ENCODE assay signal across 20 cellular contexts in genomic region chr1:205516362-205516761, GRCh38. TPM values are rescaled to one million over a fixed set of nuclear protein-coding genes. Genes with fewer than 3 reads are reported as not detected.
A peak's percentile ranks its signal among the peaks of the same experiment; 100 is the strongest.
DNase-seq lines count a peak whose midpoint lies in the region; ATAC-seq, FAIRE-seq and TF ChIP-seq lines count a peak whose summit lies in the region.
"Had no signal": no experiment of that assay in that cellular context is flagged by ENCODE, and none has a peak within 500 bp of the region (broad histone marks: within the 10 kb centered on the region; RNA-seq: fewer than 3 reads in every experiment).

No MANE protein-coding gene starts in this region.

- ATAC-seq in HepG2 (no peak), right lobe of liver (no peak), psoas muscle (no peak)
- ATAC-seq: left colon had no signal

- no TSS peak for BruUV-seq in HepG2 (replicated peaks; lab: Mats Ljungman, UMichigan)

- H3K9ac ChIP-seq in HepG2 (ENCODE audit: insufficient read depth, low read depth, low read length) (no peak overlapping the region), liver (ENCODE audit: low read depth in 1 of 2, low read length in 2 of 2) (no peak overlapping the region)

- no peaks in the 10 kb centered on the region; the same call in 1 of the 2 replicates for H4K20me1 ChIP-seq in HepG2 (ENCODE audit: insufficient read depth, low read length)

- 79% methylated on average over 4 of the region's 4 CpGs for WGBS in HepG2 (ENCODE audit: low lambda C conversion rate)
- 74% methylated on average over 4 of the region's 4 CpGs for WGBS in right lobe of liver (ENCODE audit: insufficient coverage, low coverage, low lambda C conversion rate, missing lambda C conversion rate)
- WGBS in liver: 86% methylated on average over 4 of the region's 4 CpGs
- 64 to 89% (median 75%) methylated on average over 4 of the region's 4 CpGs for WGBS in psoas muscle, 3 donors

- intact Hi-C loops in HepG2 (cut with micrococcal nuclease; ENCODE audit: unreplicated experiment): no loop called here
- intact Hi-C loops in right lobe of liver (cut with DNase I): no loop called here
- intact Hi-C loops in psoas muscle (cut with DNase I): no loop called here

- DNase-seq in HepG2 (ENCODE audit: low spot score) (no peak), right lobe of liver (no peak), psoas muscle (no peak), activated gamma-delta T cell treated with Interleukin-2 at 50 U/mL for 16 hours (no peak), cortex of kidney (lab: John Stamatoyannopoulos, UW) (no peak), GM12892 (ENCODE audit: insufficient read length) (no peak), glomerular visceral epithelial cell (ENCODE audit: extremely low spot score) (no peak)
- DNase-seq: activated CD4-positive, alpha-beta memory T cell treated with anti-CD3 and anti-CD28 coated beads for 36 hours; activated naive CD4-positive, alpha-beta T cell treated with anti-CD3 and anti-CD28 coated beads, Interleukin-2, amount 10 ng/mL, durations not matched to agents 7 days and 5 days; activated T-cell treated with anti-CD3 and anti-CD28 coated beads, Interleukin-2, amount 50 U/mL, for 24 hours; colonic mucosa; foreskin fibroblast; NCI-H1417; NCI-H526; SIG-M5; WERI-Rb-1 had no signal

- CTCF ChIA-PET in HepG2 (lab: Yijun Ruan, JAX; ENCODE audit: low intra/inter-chr PET ratio, low total read pairs): no interaction called here

- no peaks in the 10 kb centered on the region for H3K9me3 ChIP-seq in HepG2 (ENCODE audit: low read length)
- no peaks in the 10 kb centered on the region for H3K9me3 ChIP-seq in right lobe of liver
- H3K9me3 ChIP-seq in liver (ENCODE audit: control insufficient read depth in 4 of 4, low read length in 3 of 4): no peaks in the 10 kb centered on the region
- no peaks in the 10 kb centered on the region for H3K9me3 ChIP-seq in psoas muscle
- H3K9me3 ChIP-seq: colonic mucosa had no signal

- no peak overlapping the region for H3K4me2 ChIP-seq in HepG2 (ENCODE audit: low read depth, low read length)

- H3K79me2 ChIP-seq in HepG2 (ENCODE audit: insufficient read depth, low read length): no peaks in the 10 kb centered on the region

- H3K27ac ChIP-seq in HepG2 (ENCODE audit: extremely low read length, insufficient read depth, low read length) (no peak overlapping the region), right lobe of liver (no peak overlapping the region), liver (ENCODE audit: low read depth in 1 of 2, low read length in 2 of 2) (peak overlapping the region; percentile 11 to 38), psoas muscle (peak overlapping the region; percentile 55)
- H3K27ac ChIP-seq: colonic mucosa, WERI-Rb-1 had no signal

- no peaks in the 10 kb centered on the region for H3K36me3 ChIP-seq in HepG2 (replicated peaks in 1 of 2; ENCODE audit: control insufficient read depth in 1 of 2, insufficient read depth in 2 of 2, low read length in 2 of 2)
- no peaks in the 10 kb centered on the region for H3K36me3 ChIP-seq in right lobe of liver
- H3K36me3 ChIP-seq in liver (ENCODE audit: control insufficient read depth in 4 of 4, insufficient read depth in 3 of 4, low read depth in 1 of 4, low read length in 3 of 4): no peaks in the 10 kb centered on the region
- no peaks in the 10 kb centered on the region for H3K36me3 ChIP-seq in psoas muscle (ENCODE audit: insufficient read depth in 1 of 2, low read depth in 1 of 2)
- H3K36me3 ChIP-seq: colonic mucosa, WERI-Rb-1 had no signal

- FAIRE-seq in HepG2 (lab: Jason Lieb, UNC) (no peak), GM12892 (lab: Jason Lieb, UNC) (no peak)
- FAIRE-seq: G401.6, H54 had no signal

- TF ChIP-seq CTCF in HepG2 (CRISPR knock-in tag; IDR thresholded peaks at IDR 0.05) (no peak), right lobe of liver (IDR thresholded peaks at IDR 0.05) (no peak), liver (IDR thresholded peaks at IDR 0.05; ENCODE audit: low read depth, low read length, missing input control) (no peak), psoas muscle (IDR thresholded peaks at IDR 0.05) (no peak)

- H3K27me3 ChIP-seq in HepG2 (ENCODE audit: control insufficient read depth in 1 of 2, insufficient read depth in 2 of 2, low read length in 2 of 2): no peaks in the 10 kb centered on the region
- no peaks in the 10 kb centered on the region for H3K27me3 ChIP-seq in right lobe of liver
- H3K27me3 ChIP-seq in liver (ENCODE audit: control insufficient read depth in 4 of 4, insufficient read depth in 4 of 4, low read length in 3 of 4): no peaks in the 10 kb centered on the region
- peaks cover 0 to 10% (median 3%) of the 10 kb centered on the region in 3 donors for H3K27me3 ChIP-seq in psoas muscle (ENCODE audit: insufficient read depth in 3 of 3, low read length in 2 of 3)
- H3K27me3 ChIP-seq: colonic mucosa had no signal

- TF ChIP-seq EP300 in HepG2 (IDR thresholded peaks at IDR 0.05; ENCODE audit: low read depth in 2 of 2, low read length in 2 of 2): no peak
- no peak for TF ChIP-seq EP300 in HepG2 (CRISPR knock-in tag; IDR thresholded peaks at IDR 0.05; ENCODE audit: borderline replicate concordance)

- TF ChIP-seq RAD21 in HepG2 (CRISPR knock-in tag; IDR thresholded peaks at IDR 0.05) (no peak), liver (IDR thresholded peaks at IDR 0.05) (no peak)

- TF ChIP-seq POLR2A in HepG2 (IDR thresholded peaks at IDR 0.05; ENCODE audit: insufficient read depth in 1 of 2, low read depth in 2 of 2, low read length in 2 of 2) (no peak), right lobe of liver (IDR thresholded peaks at IDR 0.05) (no peak), GM12892 (IDR thresholded peaks at IDR 0.05; ENCODE audit: low read depth, low read length) (no peak)

- no peak overlapping the region for H2AFZ ChIP-seq in HepG2 (ENCODE audit: low read length)

- POLR2A ChIA-PET in HepG2 (lab: Yijun Ruan, JAX): interaction anchor here (1.2 kb wide), 1 partner anchor 25 kb away, joined by 3 read pairs; no protein-coding TSS in a partner anchor

- in situ Hi-C loops in HepG2 (cut with HindIII; ENCODE audit: extremely low pct_ligation_motif_present, low pct_unique_long_range_greater_than_20kb): no loop called here

- H3K4me3 ChIP-seq in HepG2 (replicated peaks in 1 of 3; ENCODE audit: insufficient read depth in 1 of 3, low read depth in 2 of 3, low read length in 3 of 3) (no peak overlapping the region), right lobe of liver (no peak overlapping the region), liver (ENCODE audit: low read depth in 1 of 3, low read length in 3 of 3) (no peak overlapping the region), psoas muscle (no peak overlapping the region)
- H3K4me3 ChIP-seq: colonic mucosa had no signal

- H3K4me1 ChIP-seq in HepG2 (ENCODE audit: insufficient read depth, low read length) (peaks cover 61% of the 10 kb centered on the region), right lobe of liver (no peaks in the 10 kb centered on the region), liver (ENCODE audit: control insufficient read depth in 4 of 4, insufficient read depth in 4 of 4, low read length in 3 of 4) (peaks cover 0 to 6% (median 4%) of the 10 kb centered on the region in 4 donors), psoas muscle (peaks cover 22% of the 10 kb centered on the region)

TF ChIP-seq in HepG2, 621 proteins besides CTCF, POLR2A, EP300 and RAD21 (continues in another document):
- no peak for TF ChIP-seq CERS6 (CRISPR knock-in tag; IDR thresholded peaks at IDR 0.05)

TF ChIP-seq in liver, 16 proteins besides CTCF, POLR2A, EP300 and RAD21 (continues in another document):
- TF ChIP-seq FOXA2 (IDR thresholded peaks at IDR 0.05): no peak

RNA-seq across cellular contexts. Expression of gene CDK18, which starts 11.9 kb away (rescaled TPM):
- total RNA-seq in HepG2 (2016; rRNA removed; fragmentation: Illumina TruSeq; extraction: Trizol) (3.2 and 6.4 TPM in 2 replicates), right lobe of liver (10 to 100 TPM in 3 of 6 experiments, 1 to 10 TPM in 3; 6.3 to 22.3 (median 9.7) TPM), liver (1 to 10 TPM; 3.1 to 3.7 TPM), psoas muscle (10 to 100 TPM in 1 of 4 donors, 1 to 10 TPM in 3; 3.9 to 11.9 (median 6.0) TPM)
- 10.6 and 10.7 TPM in 2 replicates for total RNA-seq in HepG2 (2016; cell fraction: cytosol; rRNA removed; fragmentation: Illumina TruSeq; extraction: Trizol; ENCODE audit: low read depth)
- 3.6 and 7.0 TPM in 2 replicates for total RNA-seq in HepG2 (2016; cell fraction: insoluble cytoplasmic fraction; rRNA removed; fragmentation: Illumina TruSeq; extraction: Trizol)
- total RNA-seq in HepG2 (2016; cell fraction: membrane; rRNA removed; fragmentation: Illumina TruSeq; extraction: Trizol): 8.3 and 10.4 TPM in 2 replicates
- 8.2 and 10.1 TPM in 2 replicates for total RNA-seq in HepG2 (2016; cell fraction: nucleus; rRNA removed; fragmentation: Illumina TruSeq; extraction: Trizol)
- polyA plus RNA-seq in HepG2 (2011; rRNA removed) (38.8 and 45.3 TPM in 2 replicates), liver (1 to 10 TPM; 2.4 to 3.0 TPM), psoas muscle (1 to 10 TPM; 1.5 to 2.1 (median 1.6) TPM)
- 13.0 and 14.8 TPM in 2 replicates for polyA plus RNA-seq in HepG2 (2011; cell fraction: cytosol; rRNA removed)
- polyA plus RNA-seq in HepG2 (2011; cell fraction: nucleus; rRNA removed): 224 and 255 TPM in 2 replicates
- 53.5 and 54.3 TPM in 2 replicates for polyA plus RNA-seq in HepG2 (2012)
- polyA plus RNA-seq in HepG2 (2016; cell fraction: cytosol; fragmentation: Illumina TruSeq; extraction: Trizol; ENCODE audit: low read depth): 5.2 and 5.9 TPM in 2 replicates
- 6.0 and 9.4 TPM in 2 replicates for polyA plus RNA-seq in HepG2 (2016; cell fraction: insoluble cytoplasmic fraction; fragmentation: Illumina TruSeq; extraction: Trizol; ENCODE audit: low read depth)
- polyA plus RNA-seq in HepG2 (2016; cell fraction: membrane; fragmentation: Illumina TruSeq; extraction: Trizol; ENCODE audit: low read depth): 11.2 and 12.4 TPM in 2 replicates
- 33.1 and 35.8 TPM in 2 replicates for polyA plus RNA-seq in HepG2 (2016; cell fraction: nucleus; fragmentation: Illumina TruSeq; extraction: Trizol; ENCODE audit: insufficient read depth, low read depth)
- polyA minus RNA-seq in HepG2 (2011; rRNA and poly(A)+ RNA removed; ENCODE audit: low replicate concordance): 11.0 and 29.7 TPM in 2 replicates
- polyA minus RNA-seq in HepG2 (2011; cell fraction: cytosol; rRNA and poly(A)+ RNA removed): 14.7 and 23.4 TPM in 2 replicates
- polyA minus RNA-seq in HepG2 (2011; cell fraction: nucleus; rRNA and poly(A)+ RNA removed): 47.0 and 52.3 TPM in 2 replicates
- polyA plus RNA-seq in GM12892 (2012; ENCODE audit: missing spikeins): 0.30 TPM

Comparison
In these comparisons a context has a peak if more than half of its experiments do, and no peak if none do; other contexts are left out.
1. H3K27ac ChIP-seq: peak in liver (2 of 2) and psoas muscle (single experiment); none in HepG2 (single experiment) and right lobe of liver (0 of 3).